Comparison of ENCODE assay signal across 2 cellular contexts in genomic region chr17:41617698-41618097, GRCh38.
TF ChIP-seq lines count a peak whose summit lies in the region.

No MANE protein-coding gene starts in this region.

TF ChIP-seq in HEK293T, 16 proteins besides CTCF, POLR2A, EP300 and RAD21:
- TF ChIP-seq HDGF (IDR thresholded peaks at IDR 0.05; ENCODE audit: borderline replicate concordance) (no peak), PKNOX1 (IDR thresholded peaks at IDR 0.05) (no peak), LEF1 (IDR thresholded peaks at IDR 0.05; ENCODE audit: borderline replicate concordance) (no peak), ARNT (IDR thresholded peaks at IDR 0.05) (no peak), NFRKB (IDR thresholded peaks at IDR 0.05) (no peak), SP1 (IDR thresholded peaks at IDR 0.05) (no peak), TARDBP (IDR thresholded peaks at IDR 0.05) (no peak), ZNF384 (IDR thresholded peaks at IDR 0.05) (no peak), FOXM1 (IDR thresholded peaks at IDR 0.05; ENCODE audit: borderline replicate concordance) (no peak), SUZ12 (IDR thresholded peaks at IDR 0.05) (no peak), ELF4 (IDR thresholded peaks at IDR 0.05) (no peak), CTBP1 (IDR thresholded peaks at IDR 0.05; ENCODE audit: borderline replicate concordance) (no peak), L3MBTL2 (conservative IDR thresholded peaks at IDR 0.05) (no peak), FOXA1 (IDR thresholded peaks at IDR 0.05) (no peak), FOXK2 (IDR thresholded peaks at IDR 0.05) (no peak), BHLHE40 (IDR thresholded peaks at IDR 0.05; ENCODE audit: borderline replicate concordance) (no peak)

TF ChIP-seq in HepG2, 621 proteins besides CTCF, POLR2A, EP300 and RAD21:
- TF ChIP-seq KAT2B (IDR thresholded peaks at IDR 0.05; ENCODE audit: borderline replicate concordance, low read depth, low read length): no peak
- TF ChIP-seq U2AF2 (IDR thresholded peaks at IDR 0.05; ENCODE audit: low read depth, low read length): no peak
- no peak for TF ChIP-seq ZNF619 (CRISPR knock-in tag; IDR thresholded peaks at IDR 0.05)
- TF ChIP-seq, protein P1, sequence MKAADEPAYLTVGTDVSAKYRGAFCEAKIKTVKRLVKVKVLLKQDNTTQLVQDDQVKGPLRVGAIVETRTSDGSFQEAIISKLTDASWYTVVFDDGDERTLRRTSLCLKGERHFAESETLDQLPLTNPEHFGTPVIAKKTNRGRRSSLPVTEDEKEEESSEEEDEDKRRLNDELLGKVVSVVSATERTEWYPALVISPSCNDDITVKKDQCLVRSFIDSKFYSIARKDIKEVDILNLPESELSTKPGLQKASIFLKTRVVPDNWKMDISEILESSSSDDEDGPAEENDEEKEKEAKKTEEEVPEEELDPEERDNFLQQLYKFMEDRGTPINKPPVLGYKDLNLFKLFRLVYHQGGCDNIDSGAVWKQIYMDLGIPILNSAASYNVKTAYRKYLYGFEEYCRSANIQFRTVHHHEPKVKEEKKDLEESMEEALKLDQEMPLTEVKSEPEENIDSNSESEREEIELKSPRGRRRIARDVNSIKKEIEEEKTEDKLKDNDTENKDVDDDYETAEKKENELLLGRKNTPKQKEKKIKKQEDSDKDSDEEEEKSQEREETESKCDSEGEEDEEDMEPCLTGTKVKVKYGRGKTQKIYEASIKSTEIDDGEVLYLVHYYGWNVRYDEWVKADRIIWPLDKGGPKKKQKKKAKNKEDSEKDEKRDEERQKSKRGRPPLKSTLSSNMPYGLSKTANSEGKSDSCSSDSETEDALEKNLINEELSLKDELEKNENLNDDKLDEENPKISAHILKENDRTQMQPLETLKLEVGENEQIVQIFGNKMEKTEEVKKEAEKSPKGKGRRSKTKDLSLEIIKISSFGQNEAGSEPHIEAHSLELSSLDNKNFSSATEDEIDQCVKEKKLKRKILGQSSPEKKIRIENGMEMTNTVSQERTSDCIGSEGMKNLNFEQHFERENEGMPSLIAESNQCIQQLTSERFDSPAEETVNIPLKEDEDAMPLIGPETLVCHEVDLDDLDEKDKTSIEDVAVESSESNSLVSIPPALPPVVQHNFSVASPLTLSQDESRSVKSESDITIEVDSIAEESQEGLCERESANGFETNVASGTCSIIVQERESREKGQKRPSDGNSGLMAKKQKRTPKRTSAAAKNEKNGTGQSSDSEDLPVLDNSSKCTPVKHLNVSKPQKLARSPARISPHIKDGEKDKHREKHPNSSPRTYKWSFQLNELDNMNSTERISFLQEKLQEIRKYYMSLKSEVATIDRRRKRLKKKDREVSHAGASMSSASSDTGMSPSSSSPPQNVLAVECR (CRISPR knock-in tag; IDR thresholded peaks at IDR 0.05; ENCODE audit: borderline replicate concordance): no peak
- TF ChIP-seq PTBP1 (IDR thresholded peaks at IDR 0.05; ENCODE audit: low read depth, low read length, poor library complexity, severe bottlenecking): no peak
- TF ChIP-seq, protein P2, sequence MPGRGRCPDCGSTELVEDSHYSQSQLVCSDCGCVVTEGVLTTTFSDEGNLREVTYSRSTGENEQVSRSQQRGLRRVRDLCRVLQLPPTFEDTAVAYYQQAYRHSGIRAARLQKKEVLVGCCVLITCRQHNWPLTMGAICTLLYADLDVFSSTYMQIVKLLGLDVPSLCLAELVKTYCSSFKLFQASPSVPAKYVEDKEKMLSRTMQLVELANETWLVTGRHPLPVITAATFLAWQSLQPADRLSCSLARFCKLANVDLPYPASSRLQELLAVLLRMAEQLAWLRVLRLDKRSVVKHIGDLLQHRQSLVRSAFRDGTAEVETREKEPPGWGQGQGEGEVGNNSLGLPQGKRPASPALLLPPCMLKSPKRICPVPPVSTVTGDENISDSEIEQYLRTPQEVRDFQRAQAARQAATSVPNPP (CRISPR knock-in tag; IDR thresholded peaks at IDR 0.05): no peak
- no peak for TF ChIP-seq HDAC1 (CRISPR knock-in tag; IDR thresholded peaks at IDR 0.05)
- TF ChIP-seq ZNF839 (CRISPR knock-in tag; IDR thresholded peaks at IDR 0.05; ENCODE audit: borderline replicate concordance): no peak
- no peak for TF ChIP-seq NFE2 (CRISPR knock-in tag; IDR thresholded peaks at IDR 0.05)
- TF ChIP-seq, protein P3, sequence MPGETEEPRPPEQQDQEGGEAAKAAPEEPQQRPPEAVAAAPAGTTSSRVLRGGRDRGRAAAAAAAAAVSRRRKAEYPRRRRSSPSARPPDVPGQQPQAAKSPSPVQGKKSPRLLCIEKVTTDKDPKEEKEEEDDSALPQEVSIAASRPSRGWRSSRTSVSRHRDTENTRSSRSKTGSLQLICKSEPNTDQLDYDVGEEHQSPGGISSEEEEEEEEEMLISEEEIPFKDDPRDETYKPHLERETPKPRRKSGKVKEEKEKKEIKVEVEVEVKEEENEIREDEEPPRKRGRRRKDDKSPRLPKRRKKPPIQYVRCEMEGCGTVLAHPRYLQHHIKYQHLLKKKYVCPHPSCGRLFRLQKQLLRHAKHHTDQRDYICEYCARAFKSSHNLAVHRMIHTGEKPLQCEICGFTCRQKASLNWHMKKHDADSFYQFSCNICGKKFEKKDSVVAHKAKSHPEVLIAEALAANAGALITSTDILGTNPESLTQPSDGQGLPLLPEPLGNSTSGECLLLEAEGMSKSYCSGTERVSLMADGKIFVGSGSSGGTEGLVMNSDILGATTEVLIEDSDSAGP (CRISPR knock-in tag; IDR thresholded peaks at IDR 0.05; ENCODE audit: borderline replicate concordance): no peak
- TF ChIP-seq SALL1 (CRISPR knock-in tag; IDR thresholded peaks at IDR 0.05): no peak
- no peak for TF ChIP-seq NCOA5 (CRISPR knock-in tag; IDR thresholded peaks at IDR 0.05)
- TF ChIP-seq, protein P4, sequence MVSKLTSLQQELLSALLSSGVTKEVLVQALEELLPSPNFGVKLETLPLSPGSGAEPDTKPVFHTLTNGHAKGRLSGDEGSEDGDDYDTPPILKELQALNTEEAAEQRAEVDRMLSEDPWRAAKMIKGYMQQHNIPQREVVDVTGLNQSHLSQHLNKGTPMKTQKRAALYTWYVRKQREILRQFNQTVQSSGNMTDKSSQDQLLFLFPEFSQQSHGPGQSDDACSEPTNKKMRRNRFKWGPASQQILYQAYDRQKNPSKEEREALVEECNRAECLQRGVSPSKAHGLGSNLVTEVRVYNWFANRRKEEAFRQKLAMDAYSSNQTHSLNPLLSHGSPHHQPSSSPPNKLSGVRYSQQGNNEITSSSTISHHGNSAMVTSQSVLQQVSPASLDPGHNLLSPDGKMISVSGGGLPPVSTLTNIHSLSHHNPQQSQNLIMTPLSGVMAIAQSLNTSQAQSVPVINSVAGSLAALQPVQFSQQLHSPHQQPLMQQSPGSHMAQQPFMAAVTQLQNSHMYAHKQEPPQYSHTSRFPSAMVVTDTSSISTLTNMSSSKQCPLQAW (CRISPR knock-in tag; IDR thresholded peaks at IDR 0.05): no peak
TF ChIP-seq in HepG2: peak in this region for 0.
